16 cellular contexts compared by ENCODE assay signal in the genomic region with DNA sequence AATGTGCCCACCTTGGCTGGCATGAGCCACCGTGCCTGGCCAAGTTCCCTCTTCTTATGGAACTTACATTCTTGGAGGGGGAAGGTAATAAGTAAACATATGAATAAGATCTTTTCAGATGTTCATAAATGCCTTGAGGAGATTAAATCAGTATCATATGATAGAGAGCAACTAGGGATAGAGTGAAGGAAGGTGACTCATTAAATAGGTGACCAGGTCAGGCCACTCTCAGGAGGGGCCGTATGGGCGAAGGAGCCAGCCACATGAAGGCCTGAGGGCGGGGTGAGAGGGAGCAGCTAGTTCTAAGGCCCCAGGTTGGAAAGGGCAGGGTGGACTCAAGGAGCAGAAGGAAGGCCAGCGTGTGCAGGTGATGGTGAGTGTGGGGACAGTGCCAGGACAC.
DNase-seq lines count a peak whose midpoint lies in the region; ATAC-seq, FAIRE-seq and TF ChIP-seq lines count a peak whose summit lies in the region.
"Had no signal": no experiment of that assay in that cellular context is flagged by ENCODE, and none has a peak within 500 bp of the region (broad histone marks: within the 10 kb centered on the region; RNA-seq: fewer than 3 reads in every experiment).

No MANE protein-coding gene starts in this region.

- no peak overlapping the region for H2BK15ac ChIP-seq in neuronal stem cell (ENCODE audit: low read length)

- no peak for FAIRE-seq in bronchial epithelial cell (lab: Jason Lieb, UNC)
- FAIRE-seq: G401.6, GM19239, HTR-8/SVneo had no signal

- no peak overlapping the region for H3K4me3 ChIP-seq in bronchial epithelial cell (ENCODE audit: low read depth, low read length)
- H3K4me3 ChIP-seq in neuronal stem cell (ENCODE audit: low read length in 2 of 2): no peak overlapping the region

- no TSS peak for BruUV-seq in Calu3 (replicated peaks; lab: Mats Ljungman, UMichigan)

- intact Hi-C loops in Calu3 (cut with micrococcal nuclease; ENCODE audit: unreplicated experiment): loop anchor here (10.0 kb wide), 1 partner anchor 93 kb away; the partner anchor contains the start of gene UST

- H3K4me3 Mint-ChIP-seq in Calu3 (ENCODE audit: low read depth, unreplicated experiment): no peak overlapping the region
- H3K4me3 Mint-ChIP-seq: CD4-positive, CD25-positive, alpha-beta regulatory T cell had no signal

- H3K36me3 ChIP-seq in bronchial epithelial cell (ENCODE audit: control insufficient read depth, insufficient read depth, low read length) (no peaks in the 10 kb centered on the region), neuronal stem cell (replicated peaks in 1 of 2; ENCODE audit: control insufficient read depth in 2 of 2, insufficient read depth in 2 of 2, low read length in 2 of 2) (no peaks in the 10 kb centered on the region)

- H3K4ac ChIP-seq in neuronal stem cell (ENCODE audit: low read length): no peak overlapping the region

- CTCF ChIA-PET in Calu3 (lab: Charles Lee): interaction anchor here (0.6 kb wide), 1 partner anchor 695 kb away, joined by 4 read pairs; no protein-coding TSS in a partner anchor

- H3K18ac ChIP-seq in neuronal stem cell (ENCODE audit: low read length): no peak overlapping the region

- H3K23ac ChIP-seq in neuronal stem cell (ENCODE audit: low read depth, low read length, poor library complexity): no peak overlapping the region

- no peaks in the 10 kb centered on the region for H3K9me3 ChIP-seq in neuronal stem cell (replicated peaks in 1 of 2; ENCODE audit: control insufficient read depth in 2 of 2, insufficient read depth in 1 of 2, low read depth in 1 of 2, low read length in 2 of 2)

- no peak overlapping the region for H2AFZ ChIP-seq in neuronal stem cell (ENCODE audit: low read length)

- no peak overlapping the region for H2BK120ac ChIP-seq in neuronal stem cell (ENCODE audit: low read depth, low read length)

- H3K9me3 Mint-ChIP-seq in Calu3 (ENCODE audit: low read depth, unreplicated experiment): no peaks in the 10 kb centered on the region

- peak; percentile 16 for DNase-seq in Calu3
- DNase-seq in HT1080 (ENCODE audit: low read depth): peak; percentile 29
- peak; percentile 56 for DNase-seq in bronchial epithelial cell (ENCODE audit: low read depth)
- DNase-seq in neuronal stem cell (ENCODE audit: low spot score): no peak
- DNase-seq in A172 (ENCODE audit: low spot score): no peak
- no peak for DNase-seq in effector CD4-positive, alpha-beta T cell
- DNase-seq: CD4-positive, CD25-positive, alpha-beta regulatory T cell; H7; NCI-H1436 treated with DMSO at 0.1 percent for 48 hours; NCI-H2081; NCI-H510A treated with DMSO at 0.1 percent for 48 hours had no signal

- no peak overlapping the region for H3K9ac ChIP-seq in neuronal stem cell (ENCODE audit: low read depth, low read length, poor library complexity)

- H3K79me1 ChIP-seq in neuronal stem cell (ENCODE audit: low read depth, low read length): no peaks in the 10 kb centered on the region

- no peak overlapping the region for H2BK5ac ChIP-seq in neuronal stem cell (ENCODE audit: low read length)

- H3K4me2 ChIP-seq in neuronal stem cell (ENCODE audit: insufficient read depth, low read length, poor library complexity, severe bottlenecking): no peak overlapping the region

- peaks cover 18% of the 10 kb centered on the region for H3K4me1 Mint-ChIP-seq in Calu3 (ENCODE audit: low read depth, unreplicated experiment)

- peak overlapping the region; percentile 25 for H3K14ac ChIP-seq in neuronal stem cell (ENCODE audit: low read length)

- TF ChIP-seq CTCF in Calu3 (IDR thresholded peaks at IDR 0.05; ENCODE audit: unreplicated experiment) (no peak), bronchial epithelial cell (IDR thresholded peaks at IDR 0.05; ENCODE audit: insufficient read depth, low read length, severe bottlenecking) (no peak)

- H3K4me1 ChIP-seq in neuronal stem cell (ENCODE audit: control insufficient read depth in 2 of 2, insufficient read depth in 1 of 2, low read depth in 1 of 2, low read length in 2 of 2): peaks cover 0 to 4% of the 10 kb centered on the region in 2 donors

- ATAC-seq in HG03280 (IDR thresholded peaks at IDR 0.05; ENCODE audit: unreplicated experiment): no peak
- ATAC-seq in GM21717 (IDR thresholded peaks at IDR 0.05; ENCODE audit: unreplicated experiment): no peak

- H2AK5ac ChIP-seq in neuronal stem cell (ENCODE audit: low read depth, low read length): no peak overlapping the region

- H3K27ac ChIP-seq in neuronal stem cell (replicated peaks; ENCODE audit: low read length): no peak overlapping the region

- WGBS in neuronal stem cell (ENCODE audit: extremely low coverage in 2 of 2, insufficient read length in 2 of 2, insufficient replicate concordance in 1 of 2), 2 donors: no CpG with 5 or more reads among the region's 5 CpGs

- H3K27ac Mint-ChIP-seq in Calu3 (ENCODE audit: unreplicated experiment): peak overlapping the region; percentile 3

- no peak overlapping the region for H4K91ac ChIP-seq in neuronal stem cell (ENCODE audit: low read depth, low read length, poor library complexity)

- H3K27me3 Mint-ChIP-seq in Calu3 (ENCODE audit: unreplicated experiment): no peaks in the 10 kb centered on the region

- no peaks in the 10 kb centered on the region for H3K27me3 ChIP-seq in bronchial epithelial cell (ENCODE audit: control insufficient read depth, insufficient read depth, low read length)
- H3K27me3 ChIP-seq in neuronal stem cell (ENCODE audit: control insufficient read depth in 3 of 3, insufficient read depth in 3 of 3, low read depth in 1 of 3, low read length in 3 of 3): no peaks in the 10 kb centered on the region

- no peak overlapping the region for H4K8ac ChIP-seq in neuronal stem cell (ENCODE audit: low read depth, low read length)

- no peaks in the 10 kb centered on the region for H3K36me3 Mint-ChIP-seq in Calu3 (ENCODE audit: insufficient read depth, unreplicated experiment)
- H3K36me3 Mint-ChIP-seq: CD4-positive, CD25-positive, alpha-beta regulatory T cell had no signal

- H2BK12ac ChIP-seq in neuronal stem cell (ENCODE audit: low read length): no peak overlapping the region

Comparison
In these comparisons a context has a peak if more than half of its experiments do, and no peak if none do; other contexts are left out.
1. DNase-seq: peak in Calu3 (single experiment), HT1080 (single experiment) and bronchial epithelial cell (single experiment); none in neuronal stem cell (single experiment), A172 (single experiment) and effector CD4-positive, alpha-beta T cell (single experiment).